In the genomic region with DNA sequence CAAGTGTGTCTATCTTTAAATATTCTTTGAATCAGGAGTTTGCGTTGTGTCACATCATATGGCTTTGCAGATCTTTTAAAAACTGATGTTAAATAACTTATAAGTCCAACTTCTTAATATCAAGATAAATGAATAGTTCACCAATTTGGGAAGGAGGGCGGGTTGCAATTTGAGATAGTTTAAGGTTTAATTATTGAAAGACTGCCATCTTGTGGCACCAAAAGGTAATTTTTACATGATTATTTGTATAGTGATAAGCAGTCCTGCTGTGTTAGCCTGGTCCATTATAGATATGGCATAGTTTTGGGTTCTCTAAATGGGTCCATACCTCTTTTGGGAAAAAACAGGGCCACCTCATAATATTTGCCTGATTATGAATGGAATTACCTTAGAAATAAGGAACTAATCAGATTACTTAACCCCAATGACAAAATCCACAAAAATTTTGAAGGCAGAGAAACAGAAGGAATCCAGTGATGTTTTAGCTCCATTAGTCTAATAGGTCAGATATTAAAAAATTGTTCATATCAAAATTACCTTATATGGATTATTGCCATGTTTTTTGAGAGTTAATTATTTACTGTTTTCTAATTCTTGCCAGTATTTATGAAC, we compare ENCODE assay signal across 8 cellular contexts.
A peak's percentile ranks its signal among the peaks of the same experiment; 100 is the strongest.
DNase-seq lines count a peak whose midpoint lies in the region; ATAC-seq and TF ChIP-seq lines count a peak whose summit lies in the region.

No MANE protein-coding gene starts in this region.

- peaks cover 12% of the 10 kb centered on the region for H3K4me1 Mint-ChIP-seq in endodermal cell

- H3K27ac ChIP-seq in endodermal cell (ENCODE audit: low read depth, low read length) = no peak overlapping the region

- H3K9me3 ChIP-seq in endodermal cell (ENCODE audit: control insufficient read depth, low read length) = peaks cover under 1% of the 10 kb centered on the region

- no peak overlapping the region for H3K27ac Mint-ChIP-seq in endodermal cell

- H3K4me1 ChIP-seq in endodermal cell (ENCODE audit: control insufficient read depth, insufficient read depth, low read length) = no peaks in the 10 kb centered on the region

- no peak overlapping the region for H3K4me3 ChIP-seq in endodermal cell (ENCODE audit: low read length)

- no peak for TF ChIP-seq EP300 in Ishikawa (IDR thresholded peaks at IDR 0.05; ENCODE audit: borderline replicate concordance)

- peak; percentile 87 for TF ChIP-seq CTCF in endodermal cell (conservative IDR thresholded peaks at IDR 0.05)

- no peaks in the 10 kb centered on the region for H3K9me3 Mint-ChIP-seq in endodermal cell

- no peak overlapping the region for H3K9ac ChIP-seq in endodermal cell (ENCODE audit: extremely low read depth, low read length, poor library complexity, severe bottlenecking)

- WGBS in endodermal cell (ENCODE audit: insufficient coverage in 1 of 2, insufficient read length in 1 of 2), 2 experiments = 32% methylated on average over 2 of the region's 2 CpGs; no CpG with 5 or more reads in 1 of the 2 experiments

- H3K36me3 ChIP-seq in endodermal cell (ENCODE audit: control insufficient read depth, insufficient read depth, low read length) = peaks cover 6% of the 10 kb centered on the region

- no peak overlapping the region for H3K4me3 Mint-ChIP-seq in endodermal cell

- DNase-seq in Ammon's horn (ENCODE audit: low spot score) (peak; percentile 65), OCI-M2 (lab: John Stamatoyannopoulos, UW; ENCODE audit: unreplicated experiment) (peak; percentile 3), endodermal cell (no peak), middle frontal gyrus (ENCODE audit: extremely low spot score, low spot score) (peak; percentile 39)
- DNase-seq in stimulated activated CD4-positive, alpha-beta T cell treated with anti-CD3 and anti-CD28 coated beads, Interleukin-15, amount 100 ng/mL, for 24 hours = no peak

- ATAC-seq in GM18868 (IDR thresholded peaks at IDR 0.05; ENCODE audit: unreplicated experiment) (peak; percentile 79), GM18498 (IDR thresholded peaks at IDR 0.05; ENCODE audit: unreplicated experiment) (no peak)

- TF ChIP-seq RAD21 in Ishikawa (IDR thresholded peaks at IDR 0.05; ENCODE audit: low read depth) = peak; percentile 65

- H3K27me3 Mint-ChIP-seq in endodermal cell (ENCODE audit: insufficient read depth) = no peaks in the 10 kb centered on the region

- H3K36me3 Mint-ChIP-seq in endodermal cell (ENCODE audit: low read depth) = peaks cover 20% of the 10 kb centered on the region

- H3K27me3 ChIP-seq in endodermal cell (ENCODE audit: control insufficient read depth, insufficient read depth, low read length, poor library complexity, severe bottlenecking) = no peaks in the 10 kb centered on the region

TF ChIP-seq in Ishikawa, 13 proteins besides CTCF, POLR2A, EP300 and RAD21:
- no peak for TF ChIP-seq FOXM1 (IDR thresholded peaks at IDR 0.05; ENCODE audit: borderline replicate concordance, low read depth)
- no peak for TF ChIP-seq NFIC (IDR thresholded peaks at IDR 0.05)
- TF ChIP-seq TEAD4 (IDR thresholded peaks at IDR 0.05) = no peak
- TF ChIP-seq YY1 (IDR thresholded peaks at IDR 0.05; ENCODE audit: low read depth) = no peak

Comparison
In these comparisons a context has a peak if more than half of its experiments do, and no peak if none do; other contexts are left out.
1. DNase-seq: peak in Ammon's horn (single experiment), OCI-M2 (single experiment) and middle frontal gyrus (single experiment); none in endodermal cell (single experiment) and stimulated activated CD4-positive, alpha-beta T cell treated with anti-CD3 and anti-CD28 coated beads, Interleukin-15, amount 100 ng/mL, for 24 hours (single experiment).